Comparison of ENCODE assay signal across 1 cellular context in genomic region chr5:6832994-6833393, GRCh38.
TF ChIP-seq lines count a peak whose summit lies in the region.

No MANE protein-coding gene starts in this region.

TF ChIP-seq in WTC11, 78 proteins besides CTCF, POLR2A, EP300 and RAD21 (continued from another document):
- no peak for TF ChIP-seq ERG (CRISPR knock-in tag; IDR thresholded peaks at IDR 0.05)
- TF ChIP-seq ZBTB43 (CRISPR knock-in tag; IDR thresholded peaks at IDR 0.05): no peak
- TF ChIP-seq E2F4 (CRISPR knock-in tag; IDR thresholded peaks at IDR 0.05; ENCODE audit: borderline replicate concordance, low read depth): no peak
- no peak for TF ChIP-seq CBFB (CRISPR knock-in tag; IDR thresholded peaks at IDR 0.05; ENCODE audit: low read depth)
- TF ChIP-seq MAX (CRISPR knock-in tag; IDR thresholded peaks at IDR 0.05): no peak
- TF ChIP-seq OVOL2 (CRISPR knock-in tag; IDR thresholded peaks at IDR 0.05; ENCODE audit: borderline replicate concordance): no peak
- TF ChIP-seq SP1 (CRISPR knock-in tag; conservative IDR thresholded peaks at IDR 0.05): no peak
- TF ChIP-seq AR (CRISPR knock-in tag; IDR thresholded peaks at IDR 0.05): no peak
- TF ChIP-seq FOXP4 (CRISPR knock-in tag; IDR thresholded peaks at IDR 0.05): no peak
